23 cellular contexts compared by ENCODE assay signal in genomic region chr2:201842131-201842530, GRCh38. TPM values are rescaled to one million over a fixed set of nuclear protein-coding genes. Genes with fewer than 3 reads are reported as not detected.
DNase-seq lines count a peak whose midpoint lies in the region; FAIRE-seq and TF ChIP-seq lines count a peak whose summit lies in the region.
"Had no signal": no experiment of that assay in that cellular context is flagged by ENCODE, and none has a peak within 500 bp of the region (broad histone marks: within the 10 kb centered on the region; RNA-seq: fewer than 3 reads in every experiment).

No MANE protein-coding gene starts in this region.

- peaks cover 4% of the 10 kb centered on the region; the same call in 1 of the 2 replicates for H3F3A ChIP-seq in MM.1S (ENCODE audit: insufficient read depth, low read length)

- H3K9me3 ChIP-seq in MM.1S (replicated peaks; ENCODE audit: insufficient read depth, low read length) (no peaks in the 10 kb centered on the region), H1 (ENCODE audit: insufficient read depth in 2 of 2, low read depth in 1 of 2, low read length in 1 of 2) (no peaks in the 10 kb centered on the region; a peak in 2 of 4 replicates), tibial artery (no peaks in the 10 kb centered on the region)

- no peak overlapping the region for H2BK120ac ChIP-seq in H1 (replicated peaks; ENCODE audit: low read depth, low read length)

- no peak overlapping the region for H4K8ac ChIP-seq in H1 (ENCODE audit: extremely low read depth, insufficient read depth, low read length)

- H3K79me1 ChIP-seq in H1 (ENCODE audit: low read depth, low read length) = no peaks in the 10 kb centered on the region

- H4K5ac ChIP-seq in H1 (ENCODE audit: insufficient read length, low read depth, low read length) = peak overlapping the region; percentile 6

- no peak overlapping the region for H2BK12ac ChIP-seq in H1 (ENCODE audit: low read depth, low read length)

- no peak for TF ChIP-seq POLR2A in H1 (IDR thresholded peaks at IDR 0.05; ENCODE audit: control extremely low read depth in 1 of 2, low read depth in 2 of 2, low read length in 2 of 2)

- no peaks in the 10 kb centered on the region for H3K23me2 ChIP-seq in H1 (ENCODE audit: low read depth, low read length)

- intact Hi-C loops in tibial artery (cut with DNase I; ENCODE audit: low total_unique reads) = no loop called here

- H3K9me3 Mint-ChIP-seq in osteocyte (ENCODE audit: unreplicated experiment) = peaks cover 9% of the 10 kb centered on the region

- no peak overlapping the region for H2BK20ac ChIP-seq in H1 (ENCODE audit: low read length)

- H3K18ac ChIP-seq in H1 (ENCODE audit: extremely low read depth, low read length) = no peak overlapping the region

- no peak overlapping the region for H3K23ac ChIP-seq in H1 (ENCODE audit: insufficient read length)

- WGBS in H1 (ENCODE audit: extremely low coverage in 1 of 2, insufficient coverage in 1 of 2, insufficient read length in 1 of 2, insufficient replicate concordance in 2 of 2, low coverage in 1 of 2, low lambda C conversion rate in 2 of 2, missing lambda C conversion rate in 1 of 2), 2 experiments = 90% methylated on average over 4 of the region's 4 CpGs; no CpG with 5 or more reads in 1 of the 2 experiments

- H2AFZ ChIP-seq in MM.1S (ENCODE audit: low read length) (no peak overlapping the region), H1 (ENCODE audit: low read length) (no peak overlapping the region)

- H3K14ac ChIP-seq in H1 (ENCODE audit: insufficient read length) = no peak overlapping the region

- no peak overlapping the region for H2BK15ac ChIP-seq in H1 (ENCODE audit: low read length)

- peaks cover 35% of the 10 kb centered on the region for H3K4me1 Mint-ChIP-seq in osteocyte (ENCODE audit: unreplicated experiment)

- H3K4me3 ChIP-seq in MM.1S (ENCODE audit: low read length) (no peak overlapping the region), H1 (ENCODE audit: extremely low read depth in 1 of 4, insufficient read depth in 2 of 4, low read depth in 3 of 4, low read length in 4 of 4) (no peak overlapping the region), tibial artery (no peak overlapping the region), H7 (ENCODE audit: insufficient read depth, low read depth, low read length) (no peak overlapping the region)
- H3K4me3 ChIP-seq: BLaER1 treated with 17β-estradiol and CSF1 and Interleukin-3, amounts not matched to agents 10 nM and 100 nM; GM12878; K562 had no signal

- FAIRE-seq in H1 (lab: Jason Lieb, UNC) = peak; percentile 48
- FAIRE-seq: GM12878, GM19239, K562 had no signal

- H3K79me2 ChIP-seq in MM.1S (ENCODE audit: low read length) = no peaks in the 10 kb centered on the region
- H3K79me2 ChIP-seq in H1 (ENCODE audit: control insufficient read depth in 1 of 2, insufficient read depth in 2 of 2, low read length in 2 of 2) = no peaks in the 10 kb centered on the region

- H3K36me3 ChIP-seq in MM.1S (replicated peaks; ENCODE audit: insufficient read depth, low read length) = no peaks in the 10 kb centered on the region
- no peaks in the 10 kb centered on the region for H3K36me3 ChIP-seq in H1 (ENCODE audit: control insufficient read depth in 2 of 4, insufficient read depth in 4 of 4, low read length in 3 of 4)
- no peaks in the 10 kb centered on the region for H3K36me3 ChIP-seq in tibial artery
- H3K36me3 ChIP-seq in H7 (replicated peaks; ENCODE audit: control insufficient read depth, insufficient read depth, low read length) = no peaks in the 10 kb centered on the region
- H3K36me3 ChIP-seq: BLaER1 treated with 17β-estradiol and CSF1 and Interleukin-3, amounts not matched to agents 10 nM and 100 nM had no signal

- no peak for TF ChIP-seq CTCF in MM.1S (IDR thresholded peaks at IDR 0.05; ENCODE audit: low read length)
- TF ChIP-seq CTCF in H1 (IDR thresholded peaks at IDR 0.05; ENCODE audit: control extremely low read depth in 1 of 3, insufficient read depth in 1 of 3, low read depth in 1 of 3, low read length in 3 of 3) = no peak
- TF ChIP-seq CTCF in osteocyte (IDR thresholded peaks at IDR 0.05) = no peak
- TF ChIP-seq CTCF in tibial artery (IDR thresholded peaks at IDR 0.05) = no peak

- H3K27ac ChIP-seq in MM.1S (ENCODE audit: low read length) = no peak overlapping the region
- H3K27ac ChIP-seq in H1 (ENCODE audit: low read depth, low read length) = no peak overlapping the region
- peak overlapping the region; percentile 23 to 68 for H3K27ac ChIP-seq in tibial artery
- H3K27ac ChIP-seq: BLaER1 treated with 17β-estradiol and CSF1 and Interleukin-3, amounts not matched to agents 10 nM and 100 nM had no signal

- TF ChIP-seq EP300 in H1 (IDR thresholded peaks at IDR 0.05; ENCODE audit: borderline replicate concordance in 1 of 2, low read depth in 2 of 2, low read length in 2 of 2) = no peak

- H2AK5ac ChIP-seq in H1 (ENCODE audit: low read depth, low read length) = no peak overlapping the region

- H4K20me1 ChIP-seq in MM.1S (ENCODE audit: insufficient read depth, low read length) (no peaks in the 10 kb centered on the region), H1 (replicated peaks in 1 of 2; ENCODE audit: control insufficient read depth in 1 of 2, insufficient read depth in 2 of 2, low read length in 2 of 2) (no peaks in the 10 kb centered on the region)
- H4K20me1 ChIP-seq: BLaER1 treated with 17β-estradiol and CSF1 and Interleukin-3, amounts not matched to agents 10 nM and 100 nM had no signal

- H3K9me2 ChIP-seq in MM.1S (replicated peaks; ENCODE audit: insufficient read depth, low read length) = no peaks in the 10 kb centered on the region

- peak overlapping the region; percentile 32 for H3K4me3 Mint-ChIP-seq in osteocyte (ENCODE audit: unreplicated experiment)
- H3K4me3 Mint-ChIP-seq: CD8-positive, alpha-beta T cell had no signal

- H3K56ac ChIP-seq in H1 (replicated peaks; ENCODE audit: insufficient read length, low read depth, low read length) = no peak overlapping the region

- no peak for DNase-seq in MM.1S
- DNase-seq in H1 (ENCODE audit: low read depth in 1 of 2, low spot score in 2 of 2) = no peak
- DNase-seq in osteocyte (ENCODE audit: extremely low spot score, unreplicated experiment) = no peak
- DNase-seq in tibial artery = no peak
- DNase-seq in activated CD4-positive, CD25-positive, alpha-beta regulatory T cell (lab: John Stamatoyannopoulos, UW) = no peak
- DNase-seq in H7 = no peak
- DNase-seq in occipital lobe (lab: John Stamatoyannopoulos, UW) = no peak
- DNase-seq: Calu3; CD8-positive, alpha-beta T cell; DMS53; EL; GOT3; MV-4-11; NCI-H1694 treated with DMSO at 0.1 percent for 48 hours; NCI-H2107; NCI-H510A treated with DMSO at 0.1 percent for 48 hours; PC-3; RPMI8226; SHP77 treated with DMSO at 0.1 percent for 48 hours had no signal

- H3K36me3 Mint-ChIP-seq in osteocyte (ENCODE audit: unreplicated experiment) = peaks cover 8% of the 10 kb centered on the region
- H3K36me3 Mint-ChIP-seq: CD8-positive, alpha-beta T cell had no signal

- H2BK5ac ChIP-seq in H1 (ENCODE audit: low read depth, low read length) = no peak overlapping the region

- H3K9ac ChIP-seq in MM.1S (ENCODE audit: low read length) (no peak overlapping the region), H1 (replicated peaks in 1 of 4; ENCODE audit: extremely low read depth in 1 of 4, low read depth in 3 of 4, low read length in 3 of 4) (no peak overlapping the region)
- H3K9ac ChIP-seq: BLaER1 treated with 17β-estradiol and CSF1 and Interleukin-3, amounts not matched to agents 10 nM and 100 nM had no signal

- H3K27me3 Mint-ChIP-seq in osteocyte (ENCODE audit: unreplicated experiment) = no peaks in the 10 kb centered on the region

- no peak overlapping the region for H4K91ac ChIP-seq in H1 (replicated peaks; ENCODE audit: insufficient read length, low read length)

- CTCF ChIA-PET in H1 (lab: Charles Lee; ENCODE audit: partially characterized antibody) = interaction anchor here (1.9 kb wide), 1 partner anchor 17 kb away, joined by 4 read pairs; no protein-coding TSS in a partner anchor

- POLR2A ChIA-PET in H1 (lab: Charles Lee; ENCODE audit: partially characterized antibody) = no interaction called here

- no peak for TF ChIP-seq RAD21 in H1 (IDR thresholded peaks at IDR 0.05 in 1 of 2, conservative IDR thresholded peaks at IDR 0.05 in 1 of 2; ENCODE audit: low read depth in 2 of 2, low read length in 2 of 2)

- H3K27ac Mint-ChIP-seq in osteocyte (ENCODE audit: unreplicated experiment) = peak overlapping the region; percentile 93
- H3K27ac Mint-ChIP-seq: CD8-positive, alpha-beta T cell had no signal

- H3K27me3 ChIP-seq in MM.1S (replicated peaks; ENCODE audit: insufficient read depth, low read length) (no peaks in the 10 kb centered on the region; the same call in 1 of the 2 replicates), H1 (replicated peaks in 1 of 4; ENCODE audit: control insufficient read depth in 3 of 4, extremely low read depth in 1 of 4, insufficient read depth in 3 of 4, low read length in 3 of 4) (no peaks in the 10 kb centered on the region), tibial artery (no peaks in the 10 kb centered on the region), H7 (ENCODE audit: control insufficient read depth, insufficient read depth, low read length) (no peaks in the 10 kb centered on the region)
- H3K27me3 ChIP-seq: BLaER1 treated with 17β-estradiol and CSF1 and Interleukin-3, amounts not matched to agents 10 nM and 100 nM had no signal

- H3K4ac ChIP-seq in H1 (replicated peaks; ENCODE audit: insufficient read length, low read depth, low read length) = no peak overlapping the region

- H3K4me1 ChIP-seq in MM.1S (ENCODE audit: low read length) = peaks cover 25% of the 10 kb centered on the region
- H3K4me1 ChIP-seq in H1 (replicated peaks in 1 of 4; ENCODE audit: control insufficient read depth in 3 of 4, insufficient read depth in 4 of 4, low read length in 3 of 4) = peaks cover 0 to 3% (median under 1%) of the 10 kb centered on the region in 4 experiments; a peak in 2 of 7 replicates
- peaks cover 0 to 27% (median 2%) of the 10 kb centered on the region in 4 donors for H3K4me1 ChIP-seq in tibial artery
- H3K4me1 ChIP-seq: BLaER1 treated with 17β-estradiol and CSF1 and Interleukin-3, amounts not matched to agents 10 nM and 100 nM had no signal

- H3K4me2 ChIP-seq in MM.1S (ENCODE audit: low read depth, low read length) (0 out of 2 replicates have a peak overlapping the region, but pooled peaks have one; percentile 21), H1 (ENCODE audit: insufficient read depth in 1 of 2, low read depth in 2 of 2, low read length in 2 of 2) (no peak overlapping the region)
- H3K4me2 ChIP-seq: BLaER1 treated with 17β-estradiol and CSF1 and Interleukin-3, amounts not matched to agents 10 nM and 100 nM had no signal

RNA-seq across cellular contexts. Expression of gene CDK15, which starts 35.8 kb away (rescaled TPM):
- not detected in 2 replicates for total RNA-seq in H1 (2021; fragmentation: NEBNext Ultra II Directional; extraction: Animal tissue kit (Norgen Biotek cat#: 25700))
- polyA plus RNA-seq in H1 (2011; rRNA removed) = 0.03 TPM in 1 of 2 replicates, not detected in the other
- polyA plus RNA-seq in H1 (2011; cell fraction: cytosol; rRNA removed) = not detected
- 0.10 TPM for polyA plus RNA-seq in H1 (2011; cell fraction: nucleus; rRNA removed)
- 0.09 TPM in 1 of 4 replicates, not detected in the others for polyA plus RNA-seq in H1 (2012, experiment 1 of 2)
- polyA plus RNA-seq in H1 (2012, experiment 2 of 2) = not detected
- 0.04 TPM for polyA plus RNA-seq in H1 (2013, experiment 1 of 2)
- polyA plus RNA-seq in H1 (2013, experiment 2 of 2) = 0.02 TPM
- 0.38 TPM in 1 of 2 replicates, not detected in the other for polyA minus RNA-seq in H1 (2011; rRNA and poly(A)+ RNA removed)
- not detected for polyA minus RNA-seq in H1 (2011; cell fraction: cytosol; rRNA and poly(A)+ RNA removed)
- polyA minus RNA-seq in H1 (2011; cell fraction: nucleus; rRNA and poly(A)+ RNA removed) = not detected
- total RNA-seq in osteocyte (0.47 and 0.70 TPM in 2 replicates), occipital lobe (not detected)
- not detected in 2 replicates for total RNA-seq in H7 (2014; rRNA removed; shearing (Covaris generic))
- total RNA-seq: Calu3; CD8-positive, alpha-beta T cell; K562 had no signal
- polyA plus RNA-seq: K562 had no signal

Comparison
In these comparisons a context has a peak if more than half of its experiments do, and no peak if none do; other contexts are left out.
1. H3K27ac ChIP-seq: peak in tibial artery (2 of 2); none in MM.1S (single experiment) and H1 (single experiment).